Comparison of ENCODE assay signal across 27 cellular contexts in genomic region chr15:75900577-75900976, GRCh38. TPM values are rescaled to one million over a fixed set of nuclear protein-coding genes. Genes with fewer than 3 reads are reported as not detected.
DNase-seq lines count a peak whose midpoint lies in the region; ATAC-seq and TF ChIP-seq lines count a peak whose summit lies in the region.
"Had no signal": no experiment of that assay in that cellular context is flagged by ENCODE, and none has a peak within 500 bp of the region (broad histone marks: within the 10 kb centered on the region; RNA-seq: fewer than 3 reads in every experiment).

No MANE protein-coding gene starts in this region.

- H3K27me3 Mint-ChIP-seq in activated naive CD4-positive, alpha-beta T cell treated with anti-CD3 and anti-CD28 coated beads, Interleukin-2, amount 50 U/mL, for 24 hours: no peaks in the 10 kb centered on the region
- H3K27me3 Mint-ChIP-seq in GM23338 (ENCODE audit: insufficient read depth, low read depth, poor library complexity): peaks cover 18% of the 10 kb centered on the region
- H3K27me3 Mint-ChIP-seq in activated T-helper 17 cell treated with anti-CD3 and anti-CD28 coated beads, Interleukin-2, amount 50 U/mL, for 72 hours: no peaks in the 10 kb centered on the region
- no peaks in the 10 kb centered on the region for H3K27me3 Mint-ChIP-seq in stimulated activated memory B cell treated with anti-CD40 and anti-IgM and Interleukin-4, amounts not matched to agents 10 μg/mL and 1 μg/mL and 100 μg/mL, for 72 hours

- peaks cover 4% of the 10 kb centered on the region; the same call in 1 of the 2 replicates for H4K20me1 ChIP-seq in GM23338 (replicated peaks; ENCODE audit: insufficient read depth)

- H2AFZ ChIP-seq in GM23338: no peak overlapping the region
- H2AFZ ChIP-seq: GM23248 had no signal

- ATAC-seq in GM23338: no peak
- ATAC-seq in activated T-helper 17 cell treated with anti-CD3 and anti-CD28 coated beads, Interleukin-2, amount 50 U/mL, for 72 hours (replicated peaks): no peak
- ATAC-seq in stimulated activated memory B cell treated with anti-CD40 and anti-IgM and Interleukin-4, amounts not matched to agents 10 μg/mL and 1 μg/mL and 100 μg/mL, for 72 hours: no peak
- no peak for ATAC-seq in HG03442 (IDR thresholded peaks at IDR 0.05; ENCODE audit: unreplicated experiment)
- ATAC-seq: CD8-positive, alpha-beta T cell; GM12878; PC-3; SK-N-SH treated with all-trans-retinoic acid at 6 μM for 48 hours had no signal

- H3K4me1 ChIP-seq in GM23338 (ENCODE audit: insufficient read depth): peaks cover 24% of the 10 kb centered on the region

- TF ChIP-seq CTCF in GM23338 (conservative IDR thresholded peaks at IDR 0.05; ENCODE audit: low read depth in 2 of 2): no peak

- peaks cover 8% of the 10 kb centered on the region for H3K36me3 Mint-ChIP-seq in activated naive CD4-positive, alpha-beta T cell treated with anti-CD3 and anti-CD28 coated beads, Interleukin-2, amount 50 U/mL, for 24 hours
- H3K36me3 Mint-ChIP-seq in GM23338 (ENCODE audit: low read depth): peaks cover 16% of the 10 kb centered on the region
- H3K36me3 Mint-ChIP-seq in activated T-helper 17 cell treated with anti-CD3 and anti-CD28 coated beads, Interleukin-2, amount 50 U/mL, for 72 hours (ENCODE audit: low read depth): peaks cover 38% of the 10 kb centered on the region
- H3K36me3 Mint-ChIP-seq in stimulated activated memory B cell treated with anti-CD40 and anti-IgM and Interleukin-4, amounts not matched to agents 10 μg/mL and 1 μg/mL and 100 μg/mL, for 72 hours: peaks cover 5% of the 10 kb centered on the region

- H3K36me3 ChIP-seq in GM23338 (ENCODE audit: insufficient read depth): peaks cover 6% of the 10 kb centered on the region

- H3F3A ChIP-seq in GM23338 (replicated peaks; ENCODE audit: low read depth): 0 out of 2 replicates have a peak, but pooled peaks cover 4% of the 10 kb centered on the region

- peaks cover 47% of the 10 kb centered on the region for H3K4me1 Mint-ChIP-seq in activated naive CD4-positive, alpha-beta T cell treated with anti-CD3 and anti-CD28 coated beads, Interleukin-2, amount 50 U/mL, for 24 hours
- H3K4me1 Mint-ChIP-seq in GM23338: peaks cover 35% of the 10 kb centered on the region
- H3K4me1 Mint-ChIP-seq in activated T-helper 17 cell treated with anti-CD3 and anti-CD28 coated beads, Interleukin-2, amount 50 U/mL, for 72 hours: peaks cover 10% of the 10 kb centered on the region
- peaks cover 20% of the 10 kb centered on the region for H3K4me1 Mint-ChIP-seq in stimulated activated memory B cell treated with anti-CD40 and anti-IgM and Interleukin-4, amounts not matched to agents 10 μg/mL and 1 μg/mL and 100 μg/mL, for 72 hours

- DNase-seq in activated naive CD4-positive, alpha-beta T cell (lab: John Stamatoyannopoulos, UW): no peak
- DNase-seq in GM23338 (ENCODE audit: low spot score): no peak
- DNase-seq in hepatic stellate cell (ENCODE audit: low spot score): no peak
- DNase-seq: C1 segment of cervical spinal cord; CD8-positive, alpha-beta T cell; DMS 273 treated with DMSO at 0.1 percent for 48 hours; DMS79; EL; GDM1; GM23248; H9; HFFc6; MV-4-11; NCI-H1105; NCI-H1436 treated with DMSO at 0.1 percent for 48 hours; NCI-H187 treated with DMSO at 0.1 percent for 48 hours; NCI-H2107; NCI-H524 treated with DMSO at 0.1 percent for 48 hours; NCI-H774; PC-3 had no signal

- H3K79me2 ChIP-seq in GM23338 (replicated peaks; ENCODE audit: insufficient read depth): peaks cover 15% of the 10 kb centered on the region

- no peak overlapping the region for H3K4me2 ChIP-seq in GM23338
- H3K4me2 ChIP-seq: KMS-11 had no signal

- H3K27ac ChIP-seq in GM23338 (ENCODE audit: low read depth): peak overlapping the region; percentile 82
- H3K27ac ChIP-seq: GM23248, KMS-11 had no signal

- no peaks in the 10 kb centered on the region for H3K9me2 ChIP-seq in GM23338 (ENCODE audit: insufficient read depth)

- no peaks in the 10 kb centered on the region for H3K27me3 ChIP-seq in GM23338 (ENCODE audit: insufficient read depth)

- no peak overlapping the region for H3K4me3 ChIP-seq in GM23338
- H3K4me3 ChIP-seq: GM12878, GM23248 had no signal

- H3K27ac Mint-ChIP-seq in activated naive CD4-positive, alpha-beta T cell treated with anti-CD3 and anti-CD28 coated beads, Interleukin-2, amount 50 U/mL, for 24 hours: peak overlapping the region; percentile 59
- H3K27ac Mint-ChIP-seq in GM23338: no peak overlapping the region; the same call in 1 of the 2 replicates
- H3K27ac Mint-ChIP-seq in activated T-helper 17 cell treated with anti-CD3 and anti-CD28 coated beads, Interleukin-2, amount 50 U/mL, for 72 hours: no peak overlapping the region
- peak overlapping the region; percentile 48 for H3K27ac Mint-ChIP-seq in stimulated activated memory B cell treated with anti-CD40 and anti-IgM and Interleukin-4, amounts not matched to agents 10 μg/mL and 1 μg/mL and 100 μg/mL, for 72 hours
- H3K27ac Mint-ChIP-seq: HFFc6 had no signal

- H3K9me3 Mint-ChIP-seq in activated naive CD4-positive, alpha-beta T cell treated with anti-CD3 and anti-CD28 coated beads, Interleukin-2, amount 50 U/mL, for 24 hours: no peaks in the 10 kb centered on the region
- no peaks in the 10 kb centered on the region for H3K9me3 Mint-ChIP-seq in GM23338
- H3K9me3 Mint-ChIP-seq in activated T-helper 17 cell treated with anti-CD3 and anti-CD28 coated beads, Interleukin-2, amount 50 U/mL, for 72 hours: no peaks in the 10 kb centered on the region
- no peaks in the 10 kb centered on the region for H3K9me3 Mint-ChIP-seq in stimulated activated memory B cell treated with anti-CD40 and anti-IgM and Interleukin-4, amounts not matched to agents 10 μg/mL and 1 μg/mL and 100 μg/mL, for 72 hours
- H3K9me3 Mint-ChIP-seq: CD8-positive, alpha-beta T cell; H9; HFFc6 had no signal

- peak overlapping the region; percentile 67 for H3K4me3 Mint-ChIP-seq in activated naive CD4-positive, alpha-beta T cell treated with anti-CD3 and anti-CD28 coated beads, Interleukin-2, amount 50 U/mL, for 24 hours
- H3K4me3 Mint-ChIP-seq in GM23338: no peak overlapping the region
- peak overlapping the region; percentile 5 for H3K4me3 Mint-ChIP-seq in activated T-helper 17 cell treated with anti-CD3 and anti-CD28 coated beads, Interleukin-2, amount 50 U/mL, for 72 hours
- no peak overlapping the region for H3K4me3 Mint-ChIP-seq in stimulated activated memory B cell treated with anti-CD40 and anti-IgM and Interleukin-4, amounts not matched to agents 10 μg/mL and 1 μg/mL and 100 μg/mL, for 72 hours
- H3K4me3 Mint-ChIP-seq: H9, HFFc6 had no signal

TF ChIP-seq in GM23338, 12 proteins besides CTCF, POLR2A, EP300 and RAD21:
- TF ChIP-seq NANOG (IDR thresholded peaks at IDR 0.05; ENCODE audit: borderline replicate concordance) (no peak), STAT1 (IDR thresholded peaks at IDR 0.05; ENCODE audit: unreplicated experiment) (no peak), ZNF331 (CRISPR knock-in tag; IDR thresholded peaks at IDR 0.05; ENCODE audit: low read depth) (no peak), JUNB (IDR thresholded peaks at IDR 0.05; ENCODE audit: unreplicated experiment) (no peak), CREB1 (CRISPR knock-in tag; IDR thresholded peaks at IDR 0.05; ENCODE audit: low read depth) (no peak), ZNF114 (CRISPR knock-in tag; IDR thresholded peaks at IDR 0.05) (no peak), EZH2phosphoT487 (IDR thresholded peaks at IDR 0.05; ENCODE audit: unreplicated experiment) (no peak), EZH2 (IDR thresholded peaks at IDR 0.05; ENCODE audit: low read depth, unreplicated experiment) (no peak)
- TF ChIP-seq, protein P1, sequence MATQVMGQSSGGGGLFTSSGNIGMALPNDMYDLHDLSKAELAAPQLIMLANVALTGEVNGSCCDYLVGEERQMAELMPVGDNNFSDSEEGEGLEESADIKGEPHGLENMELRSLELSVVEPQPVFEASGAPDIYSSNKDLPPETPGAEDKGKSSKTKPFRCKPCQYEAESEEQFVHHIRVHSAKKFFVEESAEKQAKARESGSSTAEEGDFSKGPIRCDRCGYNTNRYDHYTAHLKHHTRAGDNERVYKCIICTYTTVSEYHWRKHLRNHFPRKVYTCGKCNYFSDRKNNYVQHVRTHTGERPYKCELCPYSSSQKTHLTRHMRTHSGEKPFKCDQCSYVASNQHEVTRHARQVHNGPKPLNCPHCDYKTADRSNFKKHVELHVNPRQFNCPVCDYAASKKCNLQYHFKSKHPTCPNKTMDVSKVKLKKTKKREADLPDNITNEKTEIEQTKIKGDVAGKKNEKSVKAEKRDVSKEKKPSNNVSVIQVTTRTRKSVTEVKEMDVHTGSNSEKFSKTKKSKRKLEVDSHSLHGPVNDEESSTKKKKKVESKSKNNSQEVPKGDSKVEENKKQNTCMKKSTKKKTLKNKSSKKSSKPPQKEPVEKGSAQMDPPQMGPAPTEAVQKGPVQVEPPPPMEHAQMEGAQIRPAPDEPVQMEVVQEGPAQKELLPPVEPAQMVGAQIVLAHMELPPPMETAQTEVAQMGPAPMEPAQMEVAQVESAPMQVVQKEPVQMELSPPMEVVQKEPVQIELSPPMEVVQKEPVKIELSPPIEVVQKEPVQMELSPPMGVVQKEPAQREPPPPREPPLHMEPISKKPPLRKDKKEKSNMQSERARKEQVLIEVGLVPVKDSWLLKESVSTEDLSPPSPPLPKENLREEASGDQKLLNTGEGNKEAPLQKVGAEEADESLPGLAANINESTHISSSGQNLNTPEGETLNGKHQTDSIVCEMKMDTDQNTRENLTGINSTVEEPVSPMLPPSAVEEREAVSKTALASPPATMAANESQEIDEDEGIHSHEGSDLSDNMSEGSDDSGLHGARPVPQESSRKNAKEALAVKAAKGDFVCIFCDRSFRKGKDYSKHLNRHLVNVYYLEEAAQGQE (IDR thresholded peaks at IDR 0.05; ENCODE audit: unreplicated experiment): no peak
- TF ChIP-seq, protein P2, sequence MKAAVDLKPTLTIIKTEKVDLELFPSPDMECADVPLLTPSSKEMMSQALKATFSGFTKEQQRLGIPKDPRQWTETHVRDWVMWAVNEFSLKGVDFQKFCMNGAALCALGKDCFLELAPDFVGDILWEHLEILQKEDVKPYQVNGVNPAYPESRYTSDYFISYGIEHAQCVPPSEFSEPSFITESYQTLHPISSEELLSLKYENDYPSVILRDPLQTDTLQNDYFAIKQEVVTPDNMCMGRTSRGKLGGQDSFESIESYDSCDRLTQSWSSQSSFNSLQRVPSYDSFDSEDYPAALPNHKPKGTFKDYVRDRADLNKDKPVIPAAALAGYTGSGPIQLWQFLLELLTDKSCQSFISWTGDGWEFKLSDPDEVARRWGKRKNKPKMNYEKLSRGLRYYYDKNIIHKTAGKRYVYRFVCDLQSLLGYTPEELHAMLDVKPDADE (IDR thresholded peaks at IDR 0.05): no peak
TF ChIP-seq in GM23338: peak in this region for 0.

RNA-seq across cellular contexts. Expression of gene FBXO22, which starts 3.1 kb away (rescaled TPM):
- total RNA-seq in GM23338 (2014; rRNA removed; shearing (Covaris generic)): 79.8 and 89.8 TPM in 2 replicates
- 72.8 and 94.5 TPM in 2 replicates for polyA plus RNA-seq in GM23338 (2016; fragmentation: Nextera tagmentation; extraction: Ambion mirVana)
- 10 to 100 TPM; 36.8 to 55.1 TPM for total RNA-seq in activated T-helper 17 cell treated with anti-CD3 and anti-CD28 coated beads, Interleukin-2, amount 50 U/mL, for 72 hours

RNA-seq across cellular contexts. Expression of gene UBE2Q2, which starts 57.3 kb away (rescaled TPM):
- total RNA-seq in GM23338 (2014; rRNA removed; shearing (Covaris generic)): 29.3 and 37.6 TPM in 2 replicates
- 14.9 and 23.7 TPM in 2 replicates for polyA plus RNA-seq in GM23338 (2016; fragmentation: Nextera tagmentation; extraction: Ambion mirVana)
- 10 to 100 TPM; 17.0 to 26.1 TPM for total RNA-seq in activated T-helper 17 cell treated with anti-CD3 and anti-CD28 coated beads, Interleukin-2, amount 50 U/mL, for 72 hours

Comparison
In these comparisons a context has a peak if more than half of its experiments do, and no peak if none do; other contexts are left out.
1. H3K27ac Mint-ChIP-seq: peak in activated naive CD4-positive, alpha-beta T cell treated with anti-CD3 and anti-CD28 coated beads, Interleukin-2, amount 50 U/mL, for 24 hours (single experiment) and stimulated activated memory B cell treated with anti-CD40 and anti-IgM and Interleukin-4, amounts not matched to agents 10 μg/mL and 1 μg/mL and 100 μg/mL, for 72 hours (single experiment); none in GM23338 (single experiment) and activated T-helper 17 cell treated with anti-CD3 and anti-CD28 coated beads, Interleukin-2, amount 50 U/mL, for 72 hours (single experiment).
2. H3K4me3 Mint-ChIP-seq: peak in activated naive CD4-positive, alpha-beta T cell treated with anti-CD3 and anti-CD28 coated beads, Interleukin-2, amount 50 U/mL, for 24 hours (single experiment) and activated T-helper 17 cell treated with anti-CD3 and anti-CD28 coated beads, Interleukin-2, amount 50 U/mL, for 72 hours (single experiment); none in GM23338 (single experiment) and stimulated activated memory B cell treated with anti-CD40 and anti-IgM and Interleukin-4, amounts not matched to agents 10 μg/mL and 1 μg/mL and 100 μg/mL, for 72 hours (single experiment).